Comparison of ENCODE assay signal across 1 cellular context in the genomic region with DNA sequence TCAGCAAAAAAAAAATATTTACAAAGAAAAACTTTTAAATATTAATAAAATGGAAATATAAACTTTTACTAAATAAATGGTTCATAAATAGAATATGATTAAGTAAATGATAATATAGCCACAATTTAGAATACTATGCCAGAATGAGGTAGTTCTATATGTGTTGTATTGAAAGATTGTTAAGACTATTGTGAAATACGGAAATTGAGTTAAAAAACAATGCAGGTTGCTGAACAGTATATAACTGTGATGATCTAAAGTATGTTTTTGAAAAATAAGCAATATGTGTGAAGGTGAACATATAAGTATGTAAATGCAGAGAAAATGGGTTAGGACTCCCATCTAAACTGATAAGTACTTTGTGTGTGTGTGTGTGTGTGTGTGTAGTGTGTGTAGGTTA.
TF ChIP-seq lines count a peak whose summit lies in the region.

No MANE protein-coding gene starts in this region.

TF ChIP-seq in K562, 482 proteins besides CTCF, POLR2A, EP300 and RAD21:
- no peak for TF ChIP-seq ZNF253 (CRISPR knock-in tag; conservative IDR thresholded peaks at IDR 0.05)
- TF ChIP-seq DMBX1 (CRISPR knock-in tag; IDR thresholded peaks at IDR 0.05; ENCODE audit: borderline replicate concordance): no peak
- TF ChIP-seq OTX1 (CRISPR knock-in tag; IDR thresholded peaks at IDR 0.05): no peak
- peak; percentile 50 for TF ChIP-seq CEBPB (tag; IDR thresholded peaks at IDR 0.05)
- no peak for TF ChIP-seq CEBPG (CRISPR knock-in tag; IDR thresholded peaks at IDR 0.05)
- peak in 1 of 2 experiments; percentile 63; a peak in 2 of 4 replicates for TF ChIP-seq CEBPG (tag; conservative IDR thresholded peaks at IDR 0.05 in 1 of 2, IDR thresholded peaks at IDR 0.05 in 1 of 2)
- TF ChIP-seq STAT5A (IDR thresholded peaks at IDR 0.05; ENCODE audit: borderline replicate concordance, low read length): no peak
- TF ChIP-seq ZKSCAN3 (CRISPR knock-in tag; IDR thresholded peaks at IDR 0.05): no peak
- TF ChIP-seq CBFB (CRISPR knock-in tag; IDR thresholded peaks at IDR 0.05): no peak
- TF ChIP-seq MBD2 (IDR thresholded peaks at IDR 0.05; ENCODE audit: borderline replicate concordance, low read depth): no peak
